ENCODE assay signal across 10 cellular contexts in the genomic region with DNA sequence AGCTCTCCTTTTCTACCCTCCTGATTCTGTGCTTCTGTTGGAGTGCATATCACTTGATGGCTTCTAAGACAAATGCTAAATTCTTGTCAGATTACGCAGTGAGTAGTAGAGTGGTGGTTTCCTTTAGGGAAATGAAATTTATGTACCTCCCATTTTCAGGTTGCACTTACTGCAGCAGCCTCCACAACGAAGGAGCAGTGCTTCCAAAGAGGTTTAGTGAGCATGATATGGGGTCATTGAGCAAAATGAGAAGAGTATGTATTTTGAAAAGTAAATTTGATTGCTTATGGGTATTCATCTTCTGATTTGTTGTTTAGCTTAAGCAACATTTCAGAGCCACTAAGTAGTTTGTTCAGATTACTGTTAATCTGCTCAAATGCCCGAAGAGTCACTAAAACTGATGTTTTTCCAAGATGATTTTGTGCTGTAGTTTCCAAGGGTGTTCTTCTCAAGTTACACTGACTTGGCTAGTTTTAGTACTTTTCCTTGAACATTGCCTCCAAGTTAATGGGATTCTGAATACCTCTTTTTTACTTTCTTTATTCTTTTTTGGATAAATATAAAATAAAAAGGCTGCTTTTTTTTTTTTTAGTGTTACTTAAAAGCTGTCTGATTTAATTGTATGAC.
A peak's percentile ranks its signal among the peaks of the same experiment; 100 is the strongest.
DNase-seq lines count a peak whose midpoint lies in the region; ATAC-seq and TF ChIP-seq lines count a peak whose summit lies in the region.
"Had no signal": no experiment of that assay in that cellular context is flagged by ENCODE, and none has a peak within 500 bp of the region (broad histone marks: within the 10 kb centered on the region; RNA-seq: fewer than 3 reads in every experiment).

No MANE protein-coding gene starts in this region.

- H3K36me3 ChIP-seq in sigmoid colon: no peaks in the 10 kb centered on the region
- no peaks in the 10 kb centered on the region for H3K36me3 ChIP-seq in esophagus squamous epithelium

- H3K9me3 ChIP-seq in sigmoid colon (no peaks in the 10 kb centered on the region), esophagus squamous epithelium (no peaks in the 10 kb centered on the region)

- peaks cover 19% of the 10 kb centered on the region for H3K36me3 Mint-ChIP-seq in HFFc6 (ENCODE audit: low read depth)
- peaks cover 11% of the 10 kb centered on the region for H3K36me3 Mint-ChIP-seq in activated naive CD8-positive, alpha-beta T cell treated with anti-CD3 and anti-CD28 coated beads for 36 hours
- peaks cover 9% of the 10 kb centered on the region for H3K36me3 Mint-ChIP-seq in mesothelial cell of epicardium

- H3K27ac ChIP-seq in sigmoid colon (peak overlapping the region in 1 of 4 donors; percentile 19), esophagus squamous epithelium (no peak overlapping the region)

- no peak for ATAC-seq in HG02798 (IDR thresholded peaks at IDR 0.05; ENCODE audit: poor library complexity, unreplicated experiment)
- no peak for ATAC-seq in Right ventricle myocardium inferior

- TF ChIP-seq EP300 in sigmoid colon (IDR thresholded peaks at IDR 0.05): no peak

- TF ChIP-seq POLR2A in sigmoid colon (IDR thresholded peaks at IDR 0.05) (no peak), esophagus squamous epithelium (IDR thresholded peaks at IDR 0.05) (no peak)

- 58 to 75% methylated on average over 3 of the region's 3 CpGs for WGBS in sigmoid colon, 2 donors
- 53 to 60% methylated on average over 3 of the region's 3 CpGs for WGBS in esophagus squamous epithelium, 2 donors

- TF ChIP-seq CTCF in HFFc6 (IDR thresholded peaks at IDR 0.05) (no peak), mesothelial cell of epicardium (IDR thresholded peaks at IDR 0.05; ENCODE audit: unreplicated experiment) (no peak), sigmoid colon (IDR thresholded peaks at IDR 0.05) (no peak), esophagus squamous epithelium (IDR thresholded peaks at IDR 0.05) (no peak)

- intact Hi-C loops in sigmoid colon (cut with DNase I) (loop anchor here (5.0 kb wide), 1 partner anchor 79 kb away; a partner anchor contains a TSS), esophagus squamous epithelium (cut with DNase I) (no loop called here), Right ventricle myocardium inferior (cut with DNase I) (no loop called here)

- H3K4me3 Mint-ChIP-seq in HFFc6: peak overlapping the region; percentile 6
- no peak overlapping the region for H3K4me3 Mint-ChIP-seq in activated naive CD8-positive, alpha-beta T cell treated with anti-CD3 and anti-CD28 coated beads for 36 hours
- H3K4me3 Mint-ChIP-seq in mesothelial cell of epicardium: no peak overlapping the region

- H3K4me1 Mint-ChIP-seq in HFFc6 (ENCODE audit: low read depth) (peaks cover 71% of the 10 kb centered on the region), mesothelial cell of epicardium (peaks cover 17% of the 10 kb centered on the region)
- H3K4me1 Mint-ChIP-seq in activated naive CD8-positive, alpha-beta T cell treated with anti-CD3 and anti-CD28 coated beads for 36 hours: peaks cover 39% of the 10 kb centered on the region

- H3K27me3 ChIP-seq in sigmoid colon (no peaks in the 10 kb centered on the region), esophagus squamous epithelium (no peaks in the 10 kb centered on the region)

- peak; percentile 23 for DNase-seq in EL
- DNase-seq in HFFc6: no peak
- DNase-seq in activated naive CD8-positive, alpha-beta T cell treated with anti-CD3 and anti-CD28 coated beads for 36 hours: no peak
- DNase-seq in mesothelial cell of epicardium (ENCODE audit: low spot score in 2 of 2, unreplicated experiment in 2 of 2): no peak
- DNase-seq in sigmoid colon: no peak
- DNase-seq in esophagus squamous epithelium (lab: John Stamatoyannopoulos, UW): no peak
- DNase-seq in Right ventricle myocardium inferior (ENCODE audit: missing footprints): no peak
- DNase-seq: cortex of kidney, MM.1S had no signal

- H3K27ac Mint-ChIP-seq in HFFc6 (peak overlapping the region; percentile 20), mesothelial cell of epicardium (peak overlapping the region; percentile 14)
- peak overlapping the region; percentile 7 for H3K27ac Mint-ChIP-seq in activated naive CD8-positive, alpha-beta T cell treated with anti-CD3 and anti-CD28 coated beads for 36 hours

- H3K9me3 Mint-ChIP-seq in HFFc6: no peaks in the 10 kb centered on the region
- no peaks in the 10 kb centered on the region for H3K9me3 Mint-ChIP-seq in activated naive CD8-positive, alpha-beta T cell treated with anti-CD3 and anti-CD28 coated beads for 36 hours
- peaks cover 11% of the 10 kb centered on the region for H3K9me3 Mint-ChIP-seq in mesothelial cell of epicardium

- peaks cover 0 to 18% (median 3%) of the 10 kb centered on the region in 4 donors for H3K4me1 ChIP-seq in sigmoid colon
- peaks cover 0 to 23% (median 0%) of the 10 kb centered on the region in 3 donors for H3K4me1 ChIP-seq in esophagus squamous epithelium

- H3K4me3 ChIP-seq in sigmoid colon: no peak overlapping the region
- H3K4me3 ChIP-seq in esophagus squamous epithelium: no peak overlapping the region

- no peaks in the 10 kb centered on the region; the same call in none of the 2 replicates for H3K27me3 Mint-ChIP-seq in HFFc6 (ENCODE audit: insufficient read depth)
- no peaks in the 10 kb centered on the region for H3K27me3 Mint-ChIP-seq in activated naive CD8-positive, alpha-beta T cell treated with anti-CD3 and anti-CD28 coated beads for 36 hours
- H3K27me3 Mint-ChIP-seq in mesothelial cell of epicardium (ENCODE audit: low read depth): no peaks in the 10 kb centered on the region
